In the genomic region with DNA sequence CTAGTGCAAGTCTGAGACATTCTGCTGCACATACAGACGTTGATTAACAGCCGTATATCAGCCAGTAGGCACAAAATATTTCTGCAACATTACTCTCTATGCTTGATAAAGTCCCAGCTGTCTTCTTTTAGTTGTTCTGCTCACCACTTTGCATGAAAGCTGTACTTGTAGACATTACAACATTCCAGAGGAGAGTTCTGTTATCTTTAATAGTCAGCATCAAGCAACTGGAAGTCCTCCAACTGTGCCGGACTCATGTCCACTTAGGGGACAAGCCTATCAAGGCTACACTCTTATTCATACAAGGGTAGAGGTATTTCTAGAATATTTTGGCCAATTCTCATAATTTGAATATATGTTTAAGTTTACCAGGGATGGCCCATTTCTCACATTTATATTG, we compare ENCODE assay signal across 22 cellular contexts. TPM values are rescaled to one million over a fixed set of nuclear protein-coding genes. Genes with fewer than 3 reads are reported as not detected.
A peak's percentile ranks its signal among the peaks of the same experiment; 100 is the strongest.
DNase-seq lines count a peak whose midpoint lies in the region; ATAC-seq and TF ChIP-seq lines count a peak whose summit lies in the region.
"Had no signal": no experiment of that assay in that cellular context is flagged by ENCODE, and none has a peak within 500 bp of the region (broad histone marks: within the 10 kb centered on the region; RNA-seq: fewer than 3 reads in every experiment).

No MANE protein-coding gene starts in this region.

- H3K4me1 ChIP-seq in mesendoderm (ENCODE audit: control insufficient read depth, low read depth, low read length) (peaks cover 21% of the 10 kb centered on the region), MM.1S (ENCODE audit: low read length) (no peaks in the 10 kb centered on the region)

- no peak overlapping the region for H2BK120ac ChIP-seq in mesendoderm (ENCODE audit: low read depth, low read length)

- no peaks in the 10 kb centered on the region for H3K9me3 ChIP-seq in SK-N-MC (ENCODE audit: low read depth, low read length)
- H3K9me3 ChIP-seq in MM.1S (replicated peaks; ENCODE audit: insufficient read depth, low read length), result no peaks in the 10 kb centered on the region
- H3K9me3 ChIP-seq: A549, esophagus muscularis mucosa, MG63 had no signal

- H3K4me3 ChIP-seq in AG10803 (ENCODE audit: low read length), result no peak overlapping the region
- no peak overlapping the region for H3K4me3 ChIP-seq in SK-N-MC
- H3K4me3 ChIP-seq in mesendoderm (ENCODE audit: low read length), result no peak overlapping the region
- no peak overlapping the region for H3K4me3 ChIP-seq in MM.1S (ENCODE audit: low read length)
- H3K4me3 ChIP-seq: A549, esophagus muscularis mucosa, MG63 had no signal

- H3K27me3 ChIP-seq in mesendoderm (ENCODE audit: insufficient read depth, low read length, poor library complexity), result no peaks in the 10 kb centered on the region
- no peaks in the 10 kb centered on the region for H3K27me3 ChIP-seq in MM.1S (replicated peaks; ENCODE audit: insufficient read depth, low read length)
- H3K27me3 ChIP-seq: esophagus muscularis mucosa, MG63 had no signal

- TF ChIP-seq CTCF in AG10803 (conservative IDR thresholded peaks at IDR 0.05; ENCODE audit: low read length) (no peak), MM.1S (IDR thresholded peaks at IDR 0.05; ENCODE audit: low read length) (no peak)

- no peaks in the 10 kb centered on the region for H3K27me3 Mint-ChIP-seq in T-cell
- H3K27me3 Mint-ChIP-seq: stimulated activated naive B cell treated with anti-CD40 and anti-IgM and Interleukin-4, amounts not matched to agents 10 μg/mL and 1 μg/mL and 100 μg/mL, for 72 hours had no signal

- H3K4me2 ChIP-seq in mesendoderm (ENCODE audit: low read length) (no peak overlapping the region), MM.1S (ENCODE audit: low read depth, low read length) (no peak overlapping the region)
- H3K4me2 ChIP-seq: A549 had no signal

- peaks cover 13% of the 10 kb centered on the region for H3K79me1 ChIP-seq in mesendoderm (ENCODE audit: low read length)

- no peaks in the 10 kb centered on the region for H3K9me2 ChIP-seq in MM.1S (replicated peaks; ENCODE audit: insufficient read depth, low read length)

- H2BK15ac ChIP-seq in mesendoderm (replicated peaks; ENCODE audit: low read depth), result peak overlapping the region; percentile 23

- no peak overlapping the region for H4K5ac ChIP-seq in mesendoderm (ENCODE audit: low read length)

- H3K79me2 ChIP-seq in mesendoderm (ENCODE audit: control insufficient read depth, insufficient read depth, low read length), result peaks cover 33% of the 10 kb centered on the region
- no peaks in the 10 kb centered on the region for H3K79me2 ChIP-seq in MM.1S (ENCODE audit: low read length)

- H3K9me3 Mint-ChIP-seq in T-cell, result no peaks in the 10 kb centered on the region
- H3K9me3 Mint-ChIP-seq: activated naive CD4-positive, alpha-beta T cell treated with anti-CD3 and anti-CD28 coated beads, Interleukin-2, amount 10 ng/mL, durations not matched to agents 7 days and 5 days; nephron progenitor cell; stimulated activated naive B cell treated with anti-CD40 and anti-IgM and Interleukin-4, amounts not matched to agents 10 μg/mL and 1 μg/mL and 100 μg/mL, for 72 hours had no signal

- no peak overlapping the region for H3K18ac ChIP-seq in mesendoderm (ENCODE audit: low read length)

- H3K27ac Mint-ChIP-seq in T-cell, result no peak overlapping the region
- H3K27ac Mint-ChIP-seq: activated naive CD4-positive, alpha-beta T cell treated with anti-CD3 and anti-CD28 coated beads, Interleukin-2, amount 10 ng/mL, durations not matched to agents 7 days and 5 days; CD4-positive, CD25-positive, alpha-beta regulatory T cell; nephron progenitor cell; stimulated activated naive B cell treated with anti-CD40 and anti-IgM and Interleukin-4, amounts not matched to agents 10 μg/mL and 1 μg/mL and 100 μg/mL, for 72 hours had no signal

- no peak overlapping the region for H2AK5ac ChIP-seq in mesendoderm (ENCODE audit: low read length)

- no peak overlapping the region for H3K23ac ChIP-seq in mesendoderm (ENCODE audit: low read length)

- no peak overlapping the region for H2AFZ ChIP-seq in MM.1S (ENCODE audit: low read length)

- peak overlapping the region; percentile 55 for H3K4ac ChIP-seq in mesendoderm (ENCODE audit: low read depth, low read length)

- H3K9ac ChIP-seq in SK-N-MC (ENCODE audit: insufficient read length) (no peak overlapping the region), mesendoderm (ENCODE audit: low read length) (no peak overlapping the region), MM.1S (ENCODE audit: low read length) (no peak overlapping the region)

- H3K27ac ChIP-seq in SK-N-MC, result peak overlapping the region; percentile 0; the same call in 1 of the 2 replicates
- H3K27ac ChIP-seq in mesendoderm (ENCODE audit: low read depth, low read length), result no peak overlapping the region
- no peak overlapping the region for H3K27ac ChIP-seq in MM.1S (ENCODE audit: low read length)
- H3K27ac ChIP-seq: A549, esophagus muscularis mucosa, RWPE1 had no signal

- TF ChIP-seq POLR2A in erythroblast (IDR thresholded peaks at IDR 0.05; ENCODE audit: low read length), result no peak

- WGBS in mesendoderm (ENCODE audit: extremely low coverage, insufficient coverage, low lambda C conversion rate), result no CpG with 5 or more reads among the region's 3 CpGs

- H3F3A ChIP-seq in MM.1S (ENCODE audit: insufficient read depth, low read length), result no peaks in the 10 kb centered on the region

- no peak overlapping the region for H3K56ac ChIP-seq in mesendoderm (ENCODE audit: low read length)

- peaks cover 0 to 13% (median 3%) of the 10 kb centered on the region in 3 donors for H3K4me1 Mint-ChIP-seq in T-cell
- H3K4me1 Mint-ChIP-seq: activated naive CD4-positive, alpha-beta T cell treated with anti-CD3 and anti-CD28 coated beads, Interleukin-2, amount 10 ng/mL, durations not matched to agents 7 days and 5 days; CD4-positive, CD25-positive, alpha-beta regulatory T cell; stimulated activated naive B cell treated with anti-CD40 and anti-IgM and Interleukin-4, amounts not matched to agents 10 μg/mL and 1 μg/mL and 100 μg/mL, for 72 hours had no signal

- no peak overlapping the region for H2BK5ac ChIP-seq in mesendoderm (ENCODE audit: low read length)

- H3K36me3 ChIP-seq in SK-N-MC (ENCODE audit: insufficient read depth, low read length) (no peaks in the 10 kb centered on the region), mesendoderm (ENCODE audit: control insufficient read depth, insufficient read depth, low read length) (no peaks in the 10 kb centered on the region), MM.1S (replicated peaks; ENCODE audit: insufficient read depth, low read length) (no peaks in the 10 kb centered on the region)
- H3K36me3 ChIP-seq: esophagus muscularis mucosa, MG63 had no signal

- no peaks in the 10 kb centered on the region for H4K20me1 ChIP-seq in MM.1S (ENCODE audit: insufficient read depth, low read length)

- H3K4me3 Mint-ChIP-seq in T-cell, result no peak overlapping the region
- H3K4me3 Mint-ChIP-seq: activated naive CD4-positive, alpha-beta T cell treated with anti-CD3 and anti-CD28 coated beads, Interleukin-2, amount 10 ng/mL, durations not matched to agents 7 days and 5 days; CD4-positive, CD25-positive, alpha-beta regulatory T cell; nephron progenitor cell; stimulated activated naive B cell treated with anti-CD40 and anti-IgM and Interleukin-4, amounts not matched to agents 10 μg/mL and 1 μg/mL and 100 μg/mL, for 72 hours had no signal

- CTCF ChIA-PET in T-cell (lab: Charles Lee), result no interaction called here

- H4K8ac ChIP-seq in mesendoderm (ENCODE audit: low read depth, low read length), result no peak overlapping the region

- no peak for ATAC-seq in T-cell (replicated peaks in 1 of 4)
- ATAC-seq: A549; stimulated activated naive B cell treated with anti-CD40 and anti-IgM and Interleukin-4, amounts not matched to agents 10 μg/mL and 1 μg/mL and 100 μg/mL, for 72 hours had no signal

- no peaks in the 10 kb centered on the region for H3K36me3 Mint-ChIP-seq in T-cell
- H3K36me3 Mint-ChIP-seq: activated naive CD4-positive, alpha-beta T cell treated with anti-CD3 and anti-CD28 coated beads, Interleukin-2, amount 10 ng/mL, durations not matched to agents 7 days and 5 days; CD4-positive, CD25-positive, alpha-beta regulatory T cell; stimulated activated naive B cell treated with anti-CD40 and anti-IgM and Interleukin-4, amounts not matched to agents 10 μg/mL and 1 μg/mL and 100 μg/mL, for 72 hours had no signal

- DNase-seq in AG10803 (ENCODE audit: low read depth) (peak; percentile 31), SK-N-MC (ENCODE audit: low read depth, low spot score) (no peak), erythroblast (lab: John Stamatoyannopoulos, UW) (peak; percentile 64 to 77), mesendoderm (no peak), T-cell (no peak), MM.1S (no peak)
- no peak for DNase-seq in activated naive CD4-positive, alpha-beta T cell (lab: John Stamatoyannopoulos, UW)
- no peak for DNase-seq in stimulated activated naive CD4-positive, alpha-beta T cell (lab: John Stamatoyannopoulos, UW)
- DNase-seq: activated CD4-positive, alpha-beta T cell treated with anti-CD3 and anti-CD28 coated beads, Interleukin-2, amount 50 U/mL, for 48 hours; activated naive CD4-positive, alpha-beta T cell treated with anti-CD3 and anti-CD28 coated beads, Interleukin-2, amount 10 ng/mL, durations not matched to agents 7 days and 5 days; CD4-positive, CD25-positive, alpha-beta regulatory T cell; DMS53; MG63; NCI-H1930; NCI-H446; nephron progenitor cell; stimulated activated CD4-positive, alpha-beta T cell treated with anti-CD3 and anti-CD28 coated beads, Interleukin-15, amount 100 ng/mL, for 24 hours; stimulated activated naive B cell treated with anti-CD40 and anti-IgM and Interleukin-4, amounts not matched to agents 10 μg/mL and 1 μg/mL and 100 μg/mL, for 72 hours; trophoblast cell had no signal

- POLR2A ChIA-PET in T-cell (lab: Charles Lee), result no interaction called here

RNA-seq across cellular contexts. Expression of a gene that starts 50.0 kb away (rescaled TPM):
- 40.3 TPM for polyA plus RNA-seq in mesendoderm (2013, experiment 1 of 2)
- polyA plus RNA-seq in mesendoderm (2013, experiment 2 of 2), result 39.6 TPM
- 1 to 10 TPM in 4 of 5 donors, under 1 TPM in 1; 0.49 to 7.3 (median 2.2) TPM for total RNA-seq in T-cell

Comparison
In these comparisons a context has a peak if more than half of its experiments do, and no peak if none do; other contexts are left out.
1. DNase-seq: peak in AG10803 (single experiment) and erythroblast (2 of 2); none in SK-N-MC (single experiment), mesendoderm (single experiment), activated naive CD4-positive, alpha-beta T cell (0 of 4), stimulated activated naive CD4-positive, alpha-beta T cell (0 of 6), T-cell (0 of 34) and MM.1S (single experiment).